In genomic region chr7:99677646-99678045, GRCh38 we compare ENCODE assay signal across 23 cellular contexts. TPM values are rescaled to one million over a fixed set of nuclear protein-coding genes. Genes with fewer than 3 reads are reported as not detected.
DNase-seq lines count a peak whose midpoint lies in the region; ATAC-seq and TF ChIP-seq lines count a peak whose summit lies in the region.
"Had no signal": no experiment of that assay in that cellular context is flagged by ENCODE, and none has a peak within 500 bp of the region (broad histone marks: within the 10 kb centered on the region; RNA-seq: fewer than 3 reads in every experiment).

No MANE protein-coding gene starts in this region.

- H3K9ac ChIP-seq in colonic mucosa (ENCODE audit: low read depth in 2 of 2, low read length in 2 of 2) (no peak overlapping the region), smooth muscle cell (ENCODE audit: low read depth) (no peak overlapping the region)

- H3K9me3 ChIP-seq in colonic mucosa (no peaks in the 10 kb centered on the region), lower lobe of right lung (no peaks in the 10 kb centered on the region), smooth muscle cell (replicated peaks; ENCODE audit: low read depth) (no peaks in the 10 kb centered on the region)

- no peak overlapping the region for H3K4me2 ChIP-seq in smooth muscle cell

- peaks cover 29% of the 10 kb centered on the region for H3K4me1 Mint-ChIP-seq in activated T-cell treated with anti-CD3 and anti-CD28 coated beads, Interleukin-2, amount 50 U/mL, for 72 hours (ENCODE audit: low read depth)

- WGBS in smooth muscle cell (ENCODE audit: low lambda C conversion rate), result 90% methylated on average over 2 of the region's 2 CpGs
- 83 to 85% methylated on average over 2 of the region's 2 CpGs for WGBS in lower leg skin, 2 donors

- H3K4me3 ChIP-seq in colonic mucosa (peak overlapping the region; percentile 32), lower lobe of right lung (peak overlapping the region; percentile 47), smooth muscle cell (peak overlapping the region; percentile 43), lower leg skin (ENCODE audit: low read depth, poor library complexity, severe bottlenecking) (no peak overlapping the region)

- ATAC-seq in lower lobe of right lung, result no peak
- ATAC-seq in HG03280 (IDR thresholded peaks at IDR 0.05; ENCODE audit: unreplicated experiment), result no peak
- no peak for ATAC-seq in activated T-cell treated with anti-CD3 and anti-CD28 coated beads, Interleukin-2, amount 50 U/mL, for 72 hours (replicated peaks in 1 of 2)
- ATAC-seq: PC-3 had no signal

- DNase-seq in NCI-H748 (lab: John Stamatoyannopoulos, UW; ENCODE audit: unreplicated experiment) (peak; percentile 57), NCI-H748 treated with DMSO at 0.1 percent for 48 hours (lab: John Stamatoyannopoulos, UW) (no peak), colonic mucosa (no peak), lower lobe of right lung (no peak), smooth muscle cell (lab: John Stamatoyannopoulos, UW; ENCODE audit: unreplicated experiment) (no peak), lower leg skin (ENCODE audit: low spot score in 2 of 2) (no peak)
- no peak for DNase-seq in activated T-cell treated with anti-CD3 and anti-CD28 coated beads, Interleukin-2, amount 50 U/mL, for 72 hours
- DNase-seq: DND-41, MM.1S, NCI-H1092, NCI-H1436 treated with DMSO at 0.1 percent for 48 hours, NCI-H2081, NCI-H446 treated with DMSO at 0.1 percent for 48 hours, NCI-H82, PC-3, SIG-M5 had no signal

- H3K36me3 ChIP-seq in colonic mucosa (no peaks in the 10 kb centered on the region), lower lobe of right lung (peaks cover 8% of the 10 kb centered on the region), smooth muscle cell (ENCODE audit: low read depth) (no peaks in the 10 kb centered on the region)

- H3K9me3 Mint-ChIP-seq in activated T-cell treated with anti-CD3 and anti-CD28 coated beads, Interleukin-2, amount 50 U/mL, for 72 hours, result peaks cover 0 to 2% of the 10 kb centered on the region in 2 donors

- no peak for TF ChIP-seq CTCF in colonic mucosa (IDR thresholded peaks at IDR 0.05)
- TF ChIP-seq CTCF in lower lobe of right lung (IDR thresholded peaks at IDR 0.05), result no peak
- TF ChIP-seq CTCF in smooth muscle cell (IDR thresholded peaks at IDR 0.05; ENCODE audit: borderline replicate concordance, insufficient read depth, poor library complexity, severe bottlenecking), result no peak
- TF ChIP-seq CTCF in lower leg skin (IDR thresholded peaks at IDR 0.05), result no peak

- no peak overlapping the region for H3K27ac Mint-ChIP-seq in activated T-cell treated with anti-CD3 and anti-CD28 coated beads, Interleukin-2, amount 50 U/mL, for 72 hours
- H3K27ac Mint-ChIP-seq: CD14-positive monocyte had no signal

- no peaks in the 10 kb centered on the region for H3K27me3 Mint-ChIP-seq in activated T-cell treated with anti-CD3 and anti-CD28 coated beads, Interleukin-2, amount 50 U/mL, for 72 hours (ENCODE audit: low read depth)

- no peak overlapping the region for H3K4me3 Mint-ChIP-seq in activated T-cell treated with anti-CD3 and anti-CD28 coated beads, Interleukin-2, amount 50 U/mL, for 72 hours
- H3K4me3 Mint-ChIP-seq: CD14-positive monocyte had no signal

- H2AFZ ChIP-seq in smooth muscle cell (ENCODE audit: low read depth), result no peak overlapping the region

- TF ChIP-seq POLR2A in lower leg skin (IDR thresholded peaks at IDR 0.05), result no peak

- H3F3A ChIP-seq in smooth muscle cell (ENCODE audit: low read depth), result no peaks in the 10 kb centered on the region

- H3K79me2 ChIP-seq in smooth muscle cell (ENCODE audit: low read depth), result no peaks in the 10 kb centered on the region

- intact Hi-C loops in colonic mucosa (cut with DNase I) (no loop called here), lower lobe of right lung (cut with DNase I) (no loop called here), lower leg skin (cut with DNase I; ENCODE audit: low total_unique reads) (no loop called here)

- no peak overlapping the region for H3K27ac ChIP-seq in colonic mucosa
- no peak overlapping the region for H3K27ac ChIP-seq in lower lobe of right lung
- no peak overlapping the region for H3K27ac ChIP-seq in smooth muscle cell (ENCODE audit: low read depth)
- H3K27ac ChIP-seq: 22Rv1, RWPE1 had no signal

- H3K27me3 ChIP-seq in colonic mucosa, result no peaks in the 10 kb centered on the region
- no peaks in the 10 kb centered on the region for H3K27me3 ChIP-seq in lower lobe of right lung (ENCODE audit: low read depth)
- no peaks in the 10 kb centered on the region for H3K27me3 ChIP-seq in smooth muscle cell (ENCODE audit: low read depth)

- H3K4me1 ChIP-seq in colonic mucosa (no peaks in the 10 kb centered on the region), lower lobe of right lung (peaks cover 5% of the 10 kb centered on the region), smooth muscle cell (ENCODE audit: low read depth) (no peaks in the 10 kb centered on the region)

- H3K36me3 Mint-ChIP-seq in activated T-cell treated with anti-CD3 and anti-CD28 coated beads, Interleukin-2, amount 50 U/mL, for 72 hours (ENCODE audit: insufficient read depth in 2 of 2), result peaks cover 0 to 2% of the 10 kb centered on the region in 2 donors
- H3K36me3 Mint-ChIP-seq: CD14-positive monocyte had no signal

- H4K20me1 ChIP-seq in smooth muscle cell (ENCODE audit: low read depth), result no peaks in the 10 kb centered on the region

RNA-seq across cellular contexts. Expression of gene CYP3A5, which starts 2.1 kb away (rescaled TPM):
- total RNA-seq in colonic mucosa (100 to 1,000 TPM in 1 of 2 donors, 10 to 100 TPM in 1; 52.6 to 112 TPM), lower lobe of right lung (15.5 TPM), smooth muscle cell (not detected in 2 replicates), lower leg skin (100 to 1,000 TPM in 2 of 4 donors, 10 to 100 TPM in 2; 36.9 to 195 (median 79.4) TPM)
- 0.19 and 0.57 TPM in 2 replicates for polyA plus RNA-seq in smooth muscle cell
- under 1 TPM in 1 of 2 donors, not detected in 1; 0.36 TPM for total RNA-seq in activated T-cell treated with anti-CD3 and anti-CD28 coated beads, Interleukin-2, amount 50 U/mL, for 72 hours
- total RNA-seq: G401, H1, LHCN-M2, PC-3 had no signal

RNA-seq across cellular contexts. Expression of gene CYP3A7, which starts 57.4 kb away (rescaled TPM):
- not detected for total RNA-seq in colonic mucosa
- 0.21 TPM for total RNA-seq in lower lobe of right lung
- 0.99 TPM in 1 of 2 replicates, not detected in the other for total RNA-seq in smooth muscle cell
- 0.18 TPM in 2 replicates for polyA plus RNA-seq in smooth muscle cell
- under 1 TPM in 2 of 4 donors, not detected in 2; 0.30 to 0.65 TPM for total RNA-seq in lower leg skin
- total RNA-seq in activated T-cell treated with anti-CD3 and anti-CD28 coated beads, Interleukin-2, amount 50 U/mL, for 72 hours, result not detected
- total RNA-seq: G401, H1, LHCN-M2, PC-3 had no signal
- polyA plus RNA-seq: CD14-positive monocyte, H1 had no signal

Comparison
In these comparisons a context has a peak if more than half of its experiments do, and no peak if none do; other contexts are left out.
1. RNA of gene CYP3A5, which starts 2.1 kb away (total RNA-seq): 52.6 to 112 TPM in colonic mucosa, 36.9 to 195 TPM in lower leg skin and 15.5 TPM in lower lobe of right lung (single experiment); 0.36 TPM in activated T-cell treated with anti-CD3 and anti-CD28 coated beads, Interleukin-2, amount 50 U/mL, for 72 hours and not detected in smooth muscle cell; every median in the first group is over 10 times any median in the second.